Comparison of ENCODE assay signal across 18 cellular contexts in genomic region chr1:244296010-244296409, GRCh38.
"Had no signal": no experiment of that assay in that cellular context is flagged by ENCODE, and none has a peak within 500 bp of the region (broad histone marks: within the 10 kb centered on the region; RNA-seq: fewer than 3 reads in every experiment).

No MANE protein-coding gene starts in this region.

- H3K36me3 ChIP-seq: esophagus squamous epithelium, stomach, thoracic aorta, upper lobe of right lung had no signal

- H3K9me3 ChIP-seq: esophagus squamous epithelium, stomach, thoracic aorta, upper lobe of right lung had no signal

- H3K27ac Mint-ChIP-seq: activated naive CD4-positive, alpha-beta T cell treated with anti-CD3 and anti-CD28 coated beads for 36 hours; activated naive CD8-positive, alpha-beta T cell treated with anti-CD3 and anti-CD28 coated beads, Interleukin-2, amount 50 U/mL, for 24 hours; activated T-helper 2 cell treated with anti-CD3 and anti-CD28 coated beads, Interferon-gamma antibody, Interleukin-2, Interleukin-4, amounts not matched to agents 10 μg/mL and 5 μg/mL and 100 μg/mL, durations not matched to agents 14 hours and 24 hours and 36 hours had no signal

- H3K27me3 ChIP-seq: esophagus squamous epithelium, stomach, upper lobe of right lung had no signal

- H3K27ac ChIP-seq: esophagus squamous epithelium, stomach, thoracic aorta, upper lobe of right lung had no signal

- H3K4me3 ChIP-seq: esophagus squamous epithelium, stomach, thoracic aorta, upper lobe of right lung had no signal

- DNase-seq: activated CD4-positive, alpha-beta T cell treated with anti-CD3 and anti-CD28 coated beads for 1 hour; activated CD4-positive, alpha-beta T cell treated with anti-CD3 and anti-CD28 coated beads, Interleukin-2, amount 50 U/mL, for 4 hours; activated naive CD4-positive, alpha-beta T cell treated with anti-CD3 and anti-CD28 coated beads for 36 hours; activated naive CD8-positive, alpha-beta T cell treated with anti-CD3 and anti-CD28 coated beads, Interleukin-2, amount 50 U/mL, for 24 hours; activated T-cell treated with anti-CD3 and anti-CD28 coated beads for 4 hours; aorta; esophagus squamous epithelium; kidney glomerular epithelial cell; left ventricle myocardium superior; mesenchymal stem cell; stimulated activated CD4-positive, alpha-beta T cell treated with anti-CD3 and anti-CD28 coated beads, Interleukin-1b, Interleukin-23, amount 100 ng/mL, for 48 hours; stomach; T1000; upper lobe of right lung had no signal

- H3K9me3 Mint-ChIP-seq: activated naive CD4-positive, alpha-beta T cell treated with anti-CD3 and anti-CD28 coated beads for 36 hours; activated naive CD8-positive, alpha-beta T cell treated with anti-CD3 and anti-CD28 coated beads, Interleukin-2, amount 50 U/mL, for 24 hours; activated T-helper 2 cell treated with anti-CD3 and anti-CD28 coated beads, Interferon-gamma antibody, Interleukin-2, Interleukin-4, amounts not matched to agents 10 μg/mL and 5 μg/mL and 100 μg/mL, durations not matched to agents 14 hours and 24 hours and 36 hours; natural killer cell treated with Interleukin-12 subunit alpha and Interleukin-12 subunit beta and Interleukin-15 and Interleukin-18, amount 100 ng/mL, for 72 hours had no signal

- H3K4me1 ChIP-seq: upper lobe of right lung had no signal

- H3K4me3 Mint-ChIP-seq: activated naive CD4-positive, alpha-beta T cell treated with anti-CD3 and anti-CD28 coated beads for 36 hours; activated naive CD8-positive, alpha-beta T cell treated with anti-CD3 and anti-CD28 coated beads, Interleukin-2, amount 50 U/mL, for 24 hours; natural killer cell treated with Interleukin-12 subunit alpha and Interleukin-12 subunit beta and Interleukin-15 and Interleukin-18, amount 100 ng/mL, for 72 hours had no signal

- H3K27me3 Mint-ChIP-seq: natural killer cell treated with Interleukin-12 subunit alpha and Interleukin-12 subunit beta and Interleukin-15 and Interleukin-18, amount 100 ng/mL, for 72 hours had no signal

- ATAC-seq: activated naive CD8-positive, alpha-beta T cell treated with anti-CD3 and anti-CD28 coated beads, Interleukin-2, amount 50 U/mL, for 24 hours; natural killer cell treated with Interleukin-12 subunit alpha and Interleukin-12 subunit beta and Interleukin-15 and Interleukin-18, amount 100 ng/mL, for 72 hours; sciatic nerve; upper lobe of right lung had no signal

- H3K36me3 Mint-ChIP-seq: natural killer cell treated with Interleukin-12 subunit alpha and Interleukin-12 subunit beta and Interleukin-15 and Interleukin-18, amount 100 ng/mL, for 72 hours had no signal
